Comparison of ENCODE assay signal across 15 cellular contexts in the genomic region with DNA sequence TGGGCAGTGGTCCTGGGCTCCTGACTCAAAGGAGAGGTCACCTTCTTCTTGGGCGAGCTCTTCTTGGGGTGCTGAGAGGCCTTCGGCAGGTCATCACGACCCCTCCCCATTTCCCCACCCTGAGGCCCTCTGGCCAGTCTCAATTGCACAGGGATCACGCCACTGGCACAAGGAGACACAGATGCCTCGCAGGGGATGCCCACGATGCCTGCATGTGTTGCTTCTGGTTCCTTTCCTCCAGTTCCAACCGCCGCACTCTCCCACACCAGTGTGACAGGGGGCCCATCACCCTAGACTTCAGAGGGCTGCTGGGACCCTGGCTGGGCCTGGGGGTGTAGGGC. TPM values are rescaled to one million over a fixed set of nuclear protein-coding genes. Genes with fewer than 3 reads are reported as not detected.
A peak's percentile ranks its signal among the peaks of the same experiment; 100 is the strongest.
DNase-seq lines count a peak whose midpoint lies in the region; ATAC-seq, FAIRE-seq and TF ChIP-seq lines count a peak whose summit lies in the region.
"Had no signal": no experiment of that assay in that cellular context is flagged by ENCODE, and none has a peak within 500 bp of the region (broad histone marks: within the 10 kb centered on the region; RNA-seq: fewer than 3 reads in every experiment).

No MANE protein-coding gene starts in this region.

- ATAC-seq in body of pancreas = no peak
- ATAC-seq in pancreas = no peak

- peak overlapping the region; percentile 62 for H3K27ac Mint-ChIP-seq in T-helper 2 cell treated with Interferon-gamma antibody and Interleukin-4, amounts not matched to agents 5 μg/mL and 100 μg/mL, for 36 hours
- no peak overlapping the region for H3K27ac Mint-ChIP-seq in activated naive CD4-positive, alpha-beta T cell treated with anti-CD3 and anti-CD28 coated beads for 36 hours
- H3K27ac Mint-ChIP-seq: HFFc6 had no signal

- H3K4me1 ChIP-seq in body of pancreas (peaks cover 51% of the 10 kb centered on the region), pancreas (peaks cover 6 to 23% (median 15%) of the 10 kb centered on the region in 3 donors)

- H3K36me3 ChIP-seq in body of pancreas (replicated peaks in 1 of 2; ENCODE audit: insufficient read depth in 1 of 2, low read depth in 2 of 2) (peaks cover 0 to 2% of the 10 kb centered on the region in 2 donors), pancreas (peaks cover 0 to 46% (median 20%) of the 10 kb centered on the region in 3 donors)

- intact Hi-C loops in body of pancreas (cut with DNase I) (no loop called here), pancreas (cut with DNase I) (no loop called here)
- intact Hi-C loops in activated naive CD4-positive, alpha-beta T cell treated with anti-CD3 and anti-CD28 coated beads for 36 hours (cut with micrococcal nuclease) = no loop called here

- H3K9me3 ChIP-seq in body of pancreas (no peaks in the 10 kb centered on the region), pancreas (no peaks in the 10 kb centered on the region)

- no peaks in the 10 kb centered on the region for H3K27me3 Mint-ChIP-seq in T-helper 2 cell treated with Interferon-gamma antibody and Interleukin-4, amounts not matched to agents 5 μg/mL and 100 μg/mL, for 36 hours (ENCODE audit: low read depth)
- no peaks in the 10 kb centered on the region for H3K27me3 Mint-ChIP-seq in activated naive CD4-positive, alpha-beta T cell treated with anti-CD3 and anti-CD28 coated beads for 36 hours (ENCODE audit: low read depth)
- H3K27me3 Mint-ChIP-seq: CD4-positive, CD25-positive, alpha-beta regulatory T cell had no signal

- TF ChIP-seq CTCF in body of pancreas (IDR thresholded peaks at IDR 0.05) (no peak), pancreas (IDR thresholded peaks at IDR 0.05) (no peak)

- peaks cover 28% of the 10 kb centered on the region for H3K4me1 Mint-ChIP-seq in T-helper 2 cell treated with Interferon-gamma antibody and Interleukin-4, amounts not matched to agents 5 μg/mL and 100 μg/mL, for 36 hours (ENCODE audit: low read depth)
- H3K4me1 Mint-ChIP-seq in activated naive CD4-positive, alpha-beta T cell treated with anti-CD3 and anti-CD28 coated beads for 36 hours (ENCODE audit: low read depth) = peaks cover 33% of the 10 kb centered on the region

- H3K4me3 Mint-ChIP-seq in T-helper 2 cell treated with Interferon-gamma antibody and Interleukin-4, amounts not matched to agents 5 μg/mL and 100 μg/mL, for 36 hours = no peak overlapping the region
- no peak overlapping the region for H3K4me3 Mint-ChIP-seq in activated naive CD4-positive, alpha-beta T cell treated with anti-CD3 and anti-CD28 coated beads for 36 hours
- H3K4me3 Mint-ChIP-seq: CD4-positive, CD25-positive, alpha-beta regulatory T cell; HFFc6 had no signal

- peak in 1 of 3 donors; percentile 68 for TF ChIP-seq POLR2A in body of pancreas (IDR thresholded peaks at IDR 0.05)

- CTCF ChIA-PET in activated naive CD4-positive, alpha-beta T cell treated with anti-CD3 and anti-CD28 coated beads for 36 hours (lab: Charles Lee) = interaction anchor here (1.3 kb wide), 1 partner anchor 84 kb away, joined by 3 read pairs; no protein-coding TSS in a partner anchor

- peak overlapping the region; percentile 28 to 54 for H3K4me3 ChIP-seq in body of pancreas
- peak overlapping the region; percentile 33 to 61 (median 52) for H3K4me3 ChIP-seq in pancreas

- H3K27ac ChIP-seq in body of pancreas = peak overlapping the region; percentile 67 to 81 (median 73)
- H3K27ac ChIP-seq in pancreas = peak overlapping the region; percentile 30 to 86 (median 74)
- H3K27ac ChIP-seq: 22Rv1, HL-60 had no signal

- peaks cover 16% of the 10 kb centered on the region for H3K36me3 Mint-ChIP-seq in T-helper 2 cell treated with Interferon-gamma antibody and Interleukin-4, amounts not matched to agents 5 μg/mL and 100 μg/mL, for 36 hours (ENCODE audit: low read depth)
- peaks cover 2% of the 10 kb centered on the region for H3K36me3 Mint-ChIP-seq in activated naive CD4-positive, alpha-beta T cell treated with anti-CD3 and anti-CD28 coated beads for 36 hours (ENCODE audit: low read depth)

- 30% methylated on average over 8 of the region's 8 CpGs; no CpG with 5 or more reads in 1 of the 2 donors for WGBS in body of pancreas, 2 donors
- 46 to 49% methylated on average over 8 of the region's 8 CpGs for WGBS in pancreas, 2 donors

- no peaks in the 10 kb centered on the region for H3K27me3 ChIP-seq in body of pancreas
- H3K27me3 ChIP-seq in pancreas = no peaks in the 10 kb centered on the region

- DNase-seq in T-helper 2 cell treated with Interferon-gamma antibody and Interleukin-4, amounts not matched to agents 5 μg/mL and 100 μg/mL, for 36 hours (ENCODE audit: low spot score) = no peak
- DNase-seq in T-helper 2 cell = no peak
- no peak for DNase-seq in GM18507 (ENCODE audit: extremely low spot score, insufficient read length, low read depth)
- DNase-seq in body of pancreas = no peak
- no peak for DNase-seq in pancreas
- DNase-seq in LoVo (ENCODE audit: low spot score) = no peak
- no peak for DNase-seq in activated effector memory CD4-positive, alpha-beta T cell treated with anti-CD3 and anti-CD28 coated beads, Interleukin-2, amount 50 U/mL, for 16 hours
- no peak for DNase-seq in activated naive CD4-positive, alpha-beta T cell treated with anti-CD3 and anti-CD28 coated beads for 36 hours
- DNase-seq: CD4-positive, CD25-positive, alpha-beta regulatory T cell; DMS53; GF-D8; HCEC 1CT; HFFc6 had no signal

- no peaks in the 10 kb centered on the region for H3K9me3 Mint-ChIP-seq in T-helper 2 cell treated with Interferon-gamma antibody and Interleukin-4, amounts not matched to agents 5 μg/mL and 100 μg/mL, for 36 hours
- no peaks in the 10 kb centered on the region for H3K9me3 Mint-ChIP-seq in activated naive CD4-positive, alpha-beta T cell treated with anti-CD3 and anti-CD28 coated beads for 36 hours
- H3K9me3 Mint-ChIP-seq: HFFc6 had no signal

- FAIRE-seq in GM18507 (lab: Jason Lieb, UNC) = peak; percentile 5
- no peak for FAIRE-seq in pancreas (lab: Jason Lieb, UNC)

RNA-seq across cellular contexts. Expression of gene CEL, which starts 1.3 kb away (rescaled TPM):
- total RNA-seq in body of pancreas (1,000 to 10,000 TPM; 8,438 to 9,209 TPM), pancreas (over 10,000 TPM; 11,290 to 24,413 (median 19,239) TPM)
- 1,000 to 10,000 TPM; 2,560 to 4,565 TPM for polyA plus RNA-seq in pancreas
- total RNA-seq in activated naive CD4-positive, alpha-beta T cell treated with anti-CD3 and anti-CD28 coated beads for 36 hours = 1 to 10 TPM; 2.1 to 2.2 TPM
- polyA plus RNA-seq: CD4-positive, CD25-positive, alpha-beta regulatory T cell had no signal

RNA-seq across cellular contexts. Expression of gene GTF3C5, which starts 32.3 kb away (rescaled TPM):
- total RNA-seq in body of pancreas = 10 to 100 TPM; 43.1 to 57.7 TPM
- 10 to 100 TPM; 17.4 to 33.0 (median 23.2) TPM for total RNA-seq in pancreas
- polyA plus RNA-seq in pancreas = 10 to 100 TPM; 67.2 to 68.5 TPM
- total RNA-seq in activated naive CD4-positive, alpha-beta T cell treated with anti-CD3 and anti-CD28 coated beads for 36 hours = 100 to 1,000 TPM; 102 to 108 TPM

RNA-seq across cellular contexts. Expression of gene RALGDS, which starts 57.9 kb away (rescaled TPM):
- total RNA-seq in body of pancreas (10 to 100 TPM; 27.8 to 64.6 TPM), pancreas (10 to 100 TPM; 16.1 to 31.9 (median 20.3) TPM)
- 10 to 100 TPM; 56.0 to 69.7 TPM for polyA plus RNA-seq in pancreas
- 10 to 100 TPM; 29.5 to 32.5 TPM for total RNA-seq in activated naive CD4-positive, alpha-beta T cell treated with anti-CD3 and anti-CD28 coated beads for 36 hours

Comparison
In these comparisons a context has a peak if more than half of its experiments do, and no peak if none do; other contexts are left out.
1. RNA of gene CEL, which starts 1.3 kb away (total RNA-seq): 11,290 to 24,413 TPM in pancreas and 8,438 to 9,209 TPM in body of pancreas; 2.1 to 2.2 TPM in activated naive CD4-positive, alpha-beta T cell treated with anti-CD3 and anti-CD28 coated beads for 36 hours; every median in the first group is over 1,000 times any median in the second.